ENCODE assay signal across 14 cellular contexts in the genomic region with DNA sequence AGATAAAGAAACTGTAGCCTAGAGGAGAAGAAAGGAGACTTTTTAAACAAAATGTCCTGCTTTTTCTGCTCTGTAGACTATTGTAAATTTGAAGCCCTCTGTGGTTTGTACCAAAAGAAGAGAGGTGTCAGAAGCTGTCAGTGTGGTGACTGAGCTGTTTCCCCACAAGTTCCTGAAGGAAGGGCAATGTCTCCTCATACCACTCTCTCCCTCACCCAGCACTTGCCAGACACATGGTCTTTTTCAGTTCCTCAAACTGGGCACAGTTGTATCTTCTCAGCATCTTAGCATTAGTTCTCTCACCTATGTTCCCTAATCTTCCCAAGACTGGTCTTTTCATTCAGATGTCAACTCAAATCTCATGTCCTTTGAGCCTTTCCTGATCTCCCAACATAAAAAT. TPM values are rescaled to one million over a fixed set of nuclear protein-coding genes. Genes with fewer than 3 reads are reported as not detected.
A peak's percentile ranks its signal among the peaks of the same experiment; 100 is the strongest.
DNase-seq lines count a peak whose midpoint lies in the region; ATAC-seq and TF ChIP-seq lines count a peak whose summit lies in the region.
"Had no signal": no experiment of that assay in that cellular context is flagged by ENCODE, and none has a peak within 500 bp of the region (broad histone marks: within the 10 kb centered on the region; RNA-seq: fewer than 3 reads in every experiment).

No MANE protein-coding gene starts in this region.

- H4K5ac ChIP-seq in mesendoderm (ENCODE audit: low read length) = no peak overlapping the region

- peak; percentile 76 for ATAC-seq in HG03097 (IDR thresholded peaks at IDR 0.05; ENCODE audit: low FRiP score, unreplicated experiment)
- peak; percentile 98 for ATAC-seq in stimulated activated memory B cell treated with anti-CD40 and anti-IgM and Interleukin-4, amounts not matched to agents 10 μg/mL and 1 μg/mL and 100 μg/mL, for 72 hours

- H3K4me3 ChIP-seq in mammary epithelial cell (replicated peaks in 1 of 3; ENCODE audit: insufficient read depth in 1 of 3, low read depth in 2 of 3, low read length in 3 of 3) (no peak overlapping the region), mesendoderm (ENCODE audit: low read length) (no peak overlapping the region)
- H3K4me3 ChIP-seq: tibial nerve had no signal

- CTCF ChIA-PET in mammary epithelial cell (lab: Charles Lee; ENCODE audit: low non-redundant PET) = no interaction called here
- CTCF ChIA-PET in MCF 10A (lab: Yijun Ruan, JAX) = no interaction called here

- in situ Hi-C loops in mammary epithelial cell (cut with MboI; ENCODE audit: low sequenced_read_pairs in 2 of 2) = loop anchor here in 1 of 2 donors (10.0 kb wide), 1 partner anchor 65 kb away; no protein-coding TSS in a partner anchor

- H2AFZ ChIP-seq in mammary epithelial cell (ENCODE audit: low read depth, low read length) = peak overlapping the region; percentile 11

- no peak overlapping the region for H4K8ac ChIP-seq in mesendoderm (ENCODE audit: low read depth, low read length)

- dilution Hi-C loops in mammary epithelial cell (cut with HindIII; ENCODE audit: low sequenced_read_pairs) = no loop called here

- intact Hi-C loops in mammary epithelial cell (cut with micrococcal nuclease) = no loop called here
- intact Hi-C loops in MCF 10A (cut with micrococcal nuclease) = no loop called here

- no peak overlapping the region for H2BK120ac ChIP-seq in mesendoderm (ENCODE audit: low read depth, low read length)

- no peak overlapping the region for H3K18ac ChIP-seq in mesendoderm (ENCODE audit: low read length)

- H3K4me3 Mint-ChIP-seq in MCF 10A (ENCODE audit: unreplicated experiment) = no peak overlapping the region
- H3K4me3 Mint-ChIP-seq in stimulated activated memory B cell treated with anti-CD40 and anti-IgM and Interleukin-4, amounts not matched to agents 10 μg/mL and 1 μg/mL and 100 μg/mL, for 72 hours = no peak overlapping the region

- H3K36me3 ChIP-seq in mammary epithelial cell (ENCODE audit: insufficient read depth, low read length) (no peaks in the 10 kb centered on the region), mesendoderm (ENCODE audit: control insufficient read depth, insufficient read depth, low read length) (no peaks in the 10 kb centered on the region)
- H3K36me3 ChIP-seq: tibial nerve had no signal

- H3K27ac ChIP-seq in mammary epithelial cell (ENCODE audit: insufficient read depth, low read depth, low read length) = no peak overlapping the region
- no peak overlapping the region for H3K27ac ChIP-seq in mesendoderm (ENCODE audit: low read depth, low read length)

- no peak for TF ChIP-seq CTCF in mammary epithelial cell (conservative IDR thresholded peaks at IDR 0.05 in 1 of 2, IDR thresholded peaks at IDR 0.05 in 1 of 2; ENCODE audit: extremely low read depth in 1 of 2, insufficient read depth in 1 of 2, low read depth in 1 of 2, low read length in 2 of 2)
- TF ChIP-seq CTCF in MCF 10A (IDR thresholded peaks at IDR 0.05; ENCODE audit: unreplicated experiment) = no peak

- H2BK15ac ChIP-seq in mesendoderm (replicated peaks; ENCODE audit: low read depth) = no peak overlapping the region

- no peak overlapping the region for H3K23ac ChIP-seq in mesendoderm (ENCODE audit: low read length)

- H3K79me1 ChIP-seq in mesendoderm (ENCODE audit: low read length) = no peaks in the 10 kb centered on the region

- DNase-seq in mammary epithelial cell (no peak), MCF 10A (ENCODE audit: unreplicated experiment) (no peak), SIG-M5 treated with dmso at 0.1 percent for 504 hours (lab: John Stamatoyannopoulos, UW; ENCODE audit: unreplicated experiment) (peak; percentile 82), HuH-7.5 (ENCODE audit: low spot score) (no peak), NCI-H524 (lab: John Stamatoyannopoulos, UW) (no peak), mesendoderm (no peak)
- DNase-seq: amniotic stem cell, EL, occipital lobe, SK-N-SH had no signal

- H3K79me2 ChIP-seq in mammary epithelial cell (ENCODE audit: insufficient read depth, low read length) = no peaks in the 10 kb centered on the region
- no peaks in the 10 kb centered on the region for H3K79me2 ChIP-seq in mesendoderm (ENCODE audit: control insufficient read depth, insufficient read depth, low read length)

- no peak overlapping the region for H2BK5ac ChIP-seq in mesendoderm (ENCODE audit: low read length)

- H3K4me1 Mint-ChIP-seq in MCF 10A (ENCODE audit: insufficient read depth, unreplicated experiment) = peaks cover 13% of the 10 kb centered on the region
- H3K4me1 Mint-ChIP-seq in stimulated activated memory B cell treated with anti-CD40 and anti-IgM and Interleukin-4, amounts not matched to agents 10 μg/mL and 1 μg/mL and 100 μg/mL, for 72 hours = peaks cover 35% of the 10 kb centered on the region

- H3K27me3 Mint-ChIP-seq in MCF 10A (ENCODE audit: insufficient read depth, unreplicated experiment) = no peaks in the 10 kb centered on the region
- peaks cover 9% of the 10 kb centered on the region for H3K27me3 Mint-ChIP-seq in stimulated activated memory B cell treated with anti-CD40 and anti-IgM and Interleukin-4, amounts not matched to agents 10 μg/mL and 1 μg/mL and 100 μg/mL, for 72 hours

- H3K4me2 ChIP-seq in mammary epithelial cell (ENCODE audit: insufficient read depth, low read depth, low read length) (no peak overlapping the region), mesendoderm (ENCODE audit: low read length) (no peak overlapping the region)
- H3K4me2 ChIP-seq: SK-N-SH had no signal

- H3K9ac ChIP-seq in mammary epithelial cell (ENCODE audit: insufficient read depth, low read length) (no peak overlapping the region), mesendoderm (ENCODE audit: low read length) (no peak overlapping the region)
- H3K9ac ChIP-seq: SK-N-SH had no signal

- BruUV-seq in mammary epithelial cell (replicated peaks; lab: Mats Ljungman, UMichigan) (no TSS peak), MCF 10A (replicated peaks; lab: Mats Ljungman, UMichigan) (no TSS peak)

- H2AK5ac ChIP-seq in mesendoderm (ENCODE audit: low read length) = no peak overlapping the region

- no peak overlapping the region for H3K56ac ChIP-seq in mesendoderm (ENCODE audit: low read length)

- peaks cover 9% of the 10 kb centered on the region for H3K4me1 ChIP-seq in mammary epithelial cell (ENCODE audit: insufficient read depth, low read length)
- no peaks in the 10 kb centered on the region for H3K4me1 ChIP-seq in mesendoderm (ENCODE audit: control insufficient read depth, low read depth, low read length)

- H3K9me3 Mint-ChIP-seq in MCF 10A (ENCODE audit: unreplicated experiment) = no peaks in the 10 kb centered on the region
- no peaks in the 10 kb centered on the region for H3K9me3 Mint-ChIP-seq in stimulated activated memory B cell treated with anti-CD40 and anti-IgM and Interleukin-4, amounts not matched to agents 10 μg/mL and 1 μg/mL and 100 μg/mL, for 72 hours

- H3K36me3 Mint-ChIP-seq in MCF 10A (ENCODE audit: insufficient read depth, unreplicated experiment) = no peaks in the 10 kb centered on the region
- no peaks in the 10 kb centered on the region for H3K36me3 Mint-ChIP-seq in stimulated activated memory B cell treated with anti-CD40 and anti-IgM and Interleukin-4, amounts not matched to agents 10 μg/mL and 1 μg/mL and 100 μg/mL, for 72 hours

- H3K9me3 ChIP-seq in mammary epithelial cell (replicated peaks; ENCODE audit: insufficient read depth, low read length) = no peaks in the 10 kb centered on the region
- H3K9me3 ChIP-seq: SK-N-SH, tibial nerve had no signal

- no peak overlapping the region for H3K4ac ChIP-seq in mesendoderm (ENCODE audit: low read depth, low read length)

- POLR2A ChIA-PET in MCF 10A (lab: Yijun Ruan, JAX) = interaction anchor here (1.5 to 1.8 kb wide), 2 partner anchors 22 to 79 kb away, joined by 3 to 4 read pairs; no protein-coding TSS in a partner anchor

- H3K27me3 ChIP-seq in mammary epithelial cell (ENCODE audit: insufficient read depth, low read length) (no peaks in the 10 kb centered on the region), mesendoderm (ENCODE audit: insufficient read depth, low read length, poor library complexity) (no peaks in the 10 kb centered on the region)
- H3K27me3 ChIP-seq: tibial nerve had no signal

- no peaks in the 10 kb centered on the region for H4K20me1 ChIP-seq in mammary epithelial cell (ENCODE audit: insufficient read depth, low read length)

- no peak overlapping the region for H3K27ac Mint-ChIP-seq in MCF 10A (ENCODE audit: low read depth, unreplicated experiment)
- no peak overlapping the region for H3K27ac Mint-ChIP-seq in stimulated activated memory B cell treated with anti-CD40 and anti-IgM and Interleukin-4, amounts not matched to agents 10 μg/mL and 1 μg/mL and 100 μg/mL, for 72 hours

RNA-seq across cellular contexts. Expression of a gene that starts 4.3 kb away (rescaled TPM):
- total RNA-seq in mammary epithelial cell (1 to 10 TPM; 3.8 to 4.9 TPM), MCF 10A (2022) (0.93 TPM in 1 of 2 replicates, not detected in the other)
- polyA plus RNA-seq in mammary epithelial cell = 1.5 TPM
- polyA minus RNA-seq in mammary epithelial cell = 10.7 TPM
- polyA plus RNA-seq in mesendoderm (2013, experiment 1 of 2) = 0.41 TPM
- polyA plus RNA-seq in mesendoderm (2013, experiment 2 of 2) = 0.20 TPM

RNA-seq across cellular contexts. Expression of a gene that starts 12.4 kb away (rescaled TPM):
- under 1 TPM in 1 of 2 donors, not detected in 1; 0.50 TPM for total RNA-seq in mammary epithelial cell
- polyA plus RNA-seq in mammary epithelial cell = not detected
- polyA minus RNA-seq in mammary epithelial cell = not detected
- not detected in 2 replicates for total RNA-seq in MCF 10A (2022)
- polyA plus RNA-seq in mesendoderm (2013, experiment 1 of 2) = 0.07 TPM
- 0.06 TPM for polyA plus RNA-seq in mesendoderm (2013, experiment 2 of 2)
- total RNA-seq: A172, occipital lobe had no signal
- polyA plus RNA-seq: SK-N-SH had no signal

RNA-seq across cellular contexts. Expression of a gene that starts 15.7 kb away (rescaled TPM):
- total RNA-seq in mammary epithelial cell = 1 to 10 TPM; 1.3 to 2.2 TPM
- polyA plus RNA-seq in mammary epithelial cell = 5.1 TPM
- 13.1 TPM for polyA minus RNA-seq in mammary epithelial cell
- total RNA-seq in MCF 10A (2022) = 124 and 189 TPM in 2 replicates
- polyA plus RNA-seq in mesendoderm (2013, experiment 1 of 2) = 0.37 TPM
- polyA plus RNA-seq in mesendoderm (2013, experiment 2 of 2) = 0.56 TPM

RNA-seq across cellular contexts. Expression of a gene that starts 46.6 kb away (rescaled TPM):
- total RNA-seq in mammary epithelial cell (10 to 100 TPM; 47.5 to 66.4 TPM), MCF 10A (2022) (68.3 and 79.4 TPM in 2 replicates)
- 38.4 TPM for polyA plus RNA-seq in mammary epithelial cell
- polyA minus RNA-seq in mammary epithelial cell = 13.0 TPM
- polyA plus RNA-seq in mesendoderm (2013, experiment 1 of 2) = 50.1 TPM
- 46.6 TPM for polyA plus RNA-seq in mesendoderm (2013, experiment 2 of 2)

Comparison
In these comparisons a context has a peak if more than half of its experiments do, and no peak if none do; other contexts are left out.
1. RNA of a gene that starts 15.7 kb away (total RNA-seq): 124 to 189 TPM in MCF 10A; 1.3 to 2.2 TPM in mammary epithelial cell; every median in the first group is over 10 times any median in the second.